15 cellular contexts compared by ENCODE assay signal in genomic region chr9:105483618-105484017, GRCh38. TPM values are rescaled to one million over a fixed set of nuclear protein-coding genes. Genes with fewer than 3 reads are reported as not detected.
DNase-seq lines count a peak whose midpoint lies in the region; ATAC-seq and TF ChIP-seq lines count a peak whose summit lies in the region.
"Had no signal": no experiment of that assay in that cellular context is flagged by ENCODE, and none has a peak within 500 bp of the region (broad histone marks: within the 10 kb centered on the region; RNA-seq: fewer than 3 reads in every experiment).

No MANE protein-coding gene starts in this region.

- H3K4me1 Mint-ChIP-seq in activated CD4-positive, alpha-beta T cell treated with anti-CD3 and anti-CD28 coated beads, Interleukin-2, amount 10 ng/mL, durations not matched to agents 7 days and 5 days: no peaks in the 10 kb centered on the region
- no peaks in the 10 kb centered on the region for H3K4me1 Mint-ChIP-seq in endodermal cell
- H3K4me1 Mint-ChIP-seq: stimulated activated naive CD8-positive, alpha-beta T cell treated with anti-CD3 and anti-CD28 coated beads, Interleukin-15, amount 100 ng/mL, for 72 hours had no signal

- H3K4me3 Mint-ChIP-seq in activated CD4-positive, alpha-beta T cell treated with anti-CD3 and anti-CD28 coated beads, Interleukin-2, amount 10 ng/mL, durations not matched to agents 7 days and 5 days: no peak overlapping the region
- no peak overlapping the region for H3K4me3 Mint-ChIP-seq in endodermal cell
- H3K4me3 Mint-ChIP-seq: stimulated activated naive CD8-positive, alpha-beta T cell treated with anti-CD3 and anti-CD28 coated beads, Interleukin-15, amount 100 ng/mL, for 72 hours had no signal

- no peak overlapping the region for H3K27ac Mint-ChIP-seq in activated CD4-positive, alpha-beta T cell treated with anti-CD3 and anti-CD28 coated beads, Interleukin-2, amount 10 ng/mL, durations not matched to agents 7 days and 5 days
- no peak overlapping the region for H3K27ac Mint-ChIP-seq in endodermal cell
- H3K27ac Mint-ChIP-seq: stimulated activated naive CD8-positive, alpha-beta T cell treated with anti-CD3 and anti-CD28 coated beads, Interleukin-15, amount 100 ng/mL, for 72 hours had no signal

- DNase-seq in GM10266 (ENCODE audit: extremely low spot score) (no peak), endodermal cell (no peak), epidermal melanocyte (ENCODE audit: insufficient read length, low spot score) (no peak)
- no peak for DNase-seq in activated CD4-positive, alpha-beta T cell treated with anti-CD3 and anti-CD28 coated beads, Interleukin-2, amount 10 ng/mL, durations not matched to agents 7 days and 5 days
- no peak for DNase-seq in stimulated activated CD4-positive, alpha-beta T cell treated with anti-CD3 and anti-CD28 coated beads, Interleukin-4, amount 100 ng/mL, for 24 hours
- DNase-seq: activated effector memory CD4-positive, alpha-beta T cell treated with Interleukin-2 at 50 U/mL for 16 hours; esophagus squamous epithelium; NCI-H510A; pancreas; stimulated activated naive CD8-positive, alpha-beta T cell treated with anti-CD3 and anti-CD28 coated beads, Interleukin-15, amount 100 ng/mL, for 72 hours had no signal

- H3K9me3 Mint-ChIP-seq in activated CD4-positive, alpha-beta T cell treated with anti-CD3 and anti-CD28 coated beads, Interleukin-2, amount 10 ng/mL, durations not matched to agents 7 days and 5 days: no peaks in the 10 kb centered on the region
- no peaks in the 10 kb centered on the region for H3K9me3 Mint-ChIP-seq in endodermal cell
- H3K9me3 Mint-ChIP-seq: stimulated activated naive CD8-positive, alpha-beta T cell treated with anti-CD3 and anti-CD28 coated beads, Interleukin-15, amount 100 ng/mL, for 72 hours had no signal

- no peaks in the 10 kb centered on the region for H3K27me3 Mint-ChIP-seq in activated CD4-positive, alpha-beta T cell treated with anti-CD3 and anti-CD28 coated beads, Interleukin-2, amount 10 ng/mL, durations not matched to agents 7 days and 5 days
- no peaks in the 10 kb centered on the region for H3K27me3 Mint-ChIP-seq in endodermal cell (ENCODE audit: insufficient read depth)
- H3K27me3 Mint-ChIP-seq: stimulated activated naive CD8-positive, alpha-beta T cell treated with anti-CD3 and anti-CD28 coated beads, Interleukin-15, amount 100 ng/mL, for 72 hours had no signal

- no peaks in the 10 kb centered on the region for H3K36me3 Mint-ChIP-seq in activated CD4-positive, alpha-beta T cell treated with anti-CD3 and anti-CD28 coated beads, Interleukin-2, amount 10 ng/mL, durations not matched to agents 7 days and 5 days (ENCODE audit: low read depth)
- H3K36me3 Mint-ChIP-seq in endodermal cell (ENCODE audit: low read depth): peaks cover 22% of the 10 kb centered on the region

- H3K4me3 ChIP-seq in endodermal cell (ENCODE audit: low read length): no peak overlapping the region
- H3K4me3 ChIP-seq: esophagus squamous epithelium, pancreas, smooth muscle cell had no signal

- POLR2A ChIA-PET in activated CD4-positive, alpha-beta T cell treated with anti-CD3 and anti-CD28 coated beads, Interleukin-2, amount 10 ng/mL, durations not matched to agents 7 days and 5 days (lab: Charles Lee): no interaction called here

- H3K4me1 ChIP-seq in endodermal cell (ENCODE audit: control insufficient read depth, insufficient read depth, low read length): no peaks in the 10 kb centered on the region
- H3K4me1 ChIP-seq: esophagus squamous epithelium, pancreas had no signal

- H3K27me3 ChIP-seq in endodermal cell (ENCODE audit: control insufficient read depth, insufficient read depth, low read length, poor library complexity, severe bottlenecking): no peaks in the 10 kb centered on the region
- H3K27me3 ChIP-seq: esophagus squamous epithelium, pancreas had no signal

- H3K27ac ChIP-seq in endodermal cell (ENCODE audit: low read depth, low read length): no peak overlapping the region
- H3K27ac ChIP-seq: esophagus squamous epithelium, pancreas, VCaP had no signal

- ATAC-seq in GM19023 (IDR thresholded peaks at IDR 0.05; ENCODE audit: unreplicated experiment): peak; percentile 54
- peak; percentile 66 for ATAC-seq in HG02588 (IDR thresholded peaks at IDR 0.05; ENCODE audit: unreplicated experiment)
- peak; percentile 77 for ATAC-seq in HG03378 (IDR thresholded peaks at IDR 0.05; ENCODE audit: unreplicated experiment)
- ATAC-seq: pancreas; stimulated activated naive CD8-positive, alpha-beta T cell treated with anti-CD3 and anti-CD28 coated beads, Interleukin-15, amount 100 ng/mL, for 72 hours had no signal

- H3K36me3 ChIP-seq in endodermal cell (ENCODE audit: control insufficient read depth, insufficient read depth, low read length): peaks cover 40% of the 10 kb centered on the region
- H3K36me3 ChIP-seq: esophagus squamous epithelium, pancreas had no signal

- H3K9ac ChIP-seq in endodermal cell (ENCODE audit: extremely low read depth, low read length, poor library complexity, severe bottlenecking): no peak overlapping the region

- H3K9me3 ChIP-seq in endodermal cell (ENCODE audit: control insufficient read depth, low read length): peaks cover 5% of the 10 kb centered on the region
- H3K9me3 ChIP-seq: esophagus squamous epithelium, pancreas had no signal

- CTCF ChIA-PET in activated CD4-positive, alpha-beta T cell treated with anti-CD3 and anti-CD28 coated beads, Interleukin-2, amount 10 ng/mL, durations not matched to agents 7 days and 5 days (lab: Charles Lee): no interaction called here

- TF ChIP-seq CTCF in GM10266 (IDR thresholded peaks at IDR 0.05; ENCODE audit: control insufficient read depth, insufficient read depth, low read depth, missing control alignments) (peak; percentile 11), endodermal cell (conservative IDR thresholded peaks at IDR 0.05) (no peak)

RNA-seq across cellular contexts. Expression of gene FSD1L, which starts 35.8 kb away (rescaled TPM):
- 1 to 10 TPM; 8.1 TPM for total RNA-seq in activated CD4-positive, alpha-beta T cell treated with anti-CD3 and anti-CD28 coated beads, Interleukin-2, amount 10 ng/mL, durations not matched to agents 7 days and 5 days
- 10 to 100 TPM; 13.4 to 14.3 TPM for total RNA-seq in endodermal cell
- polyA plus RNA-seq in endodermal cell (2013, experiment 1 of 2): 12.8 TPM
- 16.8 TPM for polyA plus RNA-seq in endodermal cell (2013, experiment 2 of 2)
